Comparison of ENCODE assay signal across 20 cellular contexts in genomic region chr9:136517012-136517743, GRCh38.
"Had no signal": no experiment of that assay in that cellular context is flagged by ENCODE, and none has a peak within 500 bp of the region (broad histone marks: within the 10 kb centered on the region; RNA-seq: fewer than 3 reads in every experiment).

No MANE protein-coding gene starts in this region.

- H3K27ac Mint-ChIP-seq: activated CD4-positive, alpha-beta memory T cell treated with anti-CD3 and anti-CD28 coated beads for 36 hours; activated CD4-positive, alpha-beta T cell treated with anti-CD3 and anti-CD28 coated beads, Interleukin-2, amount 10 ng/mL, durations not matched to agents 7 days and 5 days; activated naive CD4-positive, alpha-beta T cell treated with anti-CD3 and anti-CD28 coated beads for 36 hours; activated naive CD8-positive, alpha-beta T cell; activated T-helper 17 cell treated with anti-CD3 and anti-CD28 coated beads, Interleukin-2, amount 50 U/mL, for 72 hours; T-cell had no signal

- H3K27ac ChIP-seq: VCaP had no signal

- H3K4me3 Mint-ChIP-seq: activated CD4-positive, alpha-beta memory T cell treated with anti-CD3 and anti-CD28 coated beads for 36 hours; activated CD4-positive, alpha-beta T cell treated with anti-CD3 and anti-CD28 coated beads, Interleukin-2, amount 10 ng/mL, durations not matched to agents 7 days and 5 days; activated naive CD4-positive, alpha-beta T cell treated with anti-CD3 and anti-CD28 coated beads for 36 hours; activated naive CD8-positive, alpha-beta T cell; activated T-helper 17 cell treated with anti-CD3 and anti-CD28 coated beads, Interleukin-2, amount 50 U/mL, for 72 hours; T-cell had no signal

- H3K4me1 Mint-ChIP-seq: activated CD4-positive, alpha-beta T cell treated with anti-CD3 and anti-CD28 coated beads, Interleukin-2, amount 10 ng/mL, durations not matched to agents 7 days and 5 days; activated T-helper 17 cell treated with anti-CD3 and anti-CD28 coated beads, Interleukin-2, amount 50 U/mL, for 72 hours; T-cell had no signal

- H3K9me3 Mint-ChIP-seq: activated CD4-positive, alpha-beta memory T cell treated with anti-CD3 and anti-CD28 coated beads for 36 hours; activated CD4-positive, alpha-beta T cell treated with anti-CD3 and anti-CD28 coated beads, Interleukin-2, amount 10 ng/mL, durations not matched to agents 7 days and 5 days; activated naive CD4-positive, alpha-beta T cell treated with anti-CD3 and anti-CD28 coated beads for 36 hours; activated T-helper 17 cell treated with anti-CD3 and anti-CD28 coated beads, Interleukin-2, amount 50 U/mL, for 72 hours; T-cell had no signal

- DNase-seq: activated CD4-positive, alpha-beta memory T cell treated with anti-CD3 and anti-CD28 coated beads for 36 hours; activated CD4-positive, alpha-beta T cell treated with anti-CD3 and anti-CD28 coated beads, Interleukin-2, amount 10 ng/mL, durations not matched to agents 7 days and 5 days; activated CD4-positive, CD25-positive, alpha-beta regulatory T cell; activated CD8-positive, alpha-beta memory T cell treated with anti-CD3 and anti-CD28 coated beads for 24 hours; activated gamma-delta T cell; activated naive CD4-positive, alpha-beta T cell treated with anti-CD3 and anti-CD28 coated beads for 36 hours; activated T-cell treated with anti-CD3 and anti-CD28 coated beads, Interleukin-2, amount 50 U/mL, for 48 hours; Karpas-422; NCI-H1930; NCI-H2171; NCI-H2227 treated with DMSO at 0.1 percent for 48 hours; NCI-H446 treated with DMSO at 0.1 percent for 48 hours; NCI-H524 treated with DMSO at 0.1 percent for 48 hours; NCI-H748 treated with DMSO at 0.1 percent for 48 hours; SIG-M5; T-cell; T-helper 2 cell had no signal

- ATAC-seq: activated T-helper 17 cell treated with anti-CD3 and anti-CD28 coated beads, Interleukin-2, amount 50 U/mL, for 72 hours; T-cell had no signal

- H3K27me3 Mint-ChIP-seq: activated CD4-positive, alpha-beta memory T cell treated with anti-CD3 and anti-CD28 coated beads for 36 hours; activated CD4-positive, alpha-beta T cell treated with anti-CD3 and anti-CD28 coated beads, Interleukin-2, amount 10 ng/mL, durations not matched to agents 7 days and 5 days; activated naive CD8-positive, alpha-beta T cell; activated T-helper 17 cell treated with anti-CD3 and anti-CD28 coated beads, Interleukin-2, amount 50 U/mL, for 72 hours; T-cell had no signal

- H3K36me3 Mint-ChIP-seq: activated naive CD8-positive, alpha-beta T cell had no signal
